Comparison of ENCODE assay signal across 11 cellular contexts in the genomic region with DNA sequence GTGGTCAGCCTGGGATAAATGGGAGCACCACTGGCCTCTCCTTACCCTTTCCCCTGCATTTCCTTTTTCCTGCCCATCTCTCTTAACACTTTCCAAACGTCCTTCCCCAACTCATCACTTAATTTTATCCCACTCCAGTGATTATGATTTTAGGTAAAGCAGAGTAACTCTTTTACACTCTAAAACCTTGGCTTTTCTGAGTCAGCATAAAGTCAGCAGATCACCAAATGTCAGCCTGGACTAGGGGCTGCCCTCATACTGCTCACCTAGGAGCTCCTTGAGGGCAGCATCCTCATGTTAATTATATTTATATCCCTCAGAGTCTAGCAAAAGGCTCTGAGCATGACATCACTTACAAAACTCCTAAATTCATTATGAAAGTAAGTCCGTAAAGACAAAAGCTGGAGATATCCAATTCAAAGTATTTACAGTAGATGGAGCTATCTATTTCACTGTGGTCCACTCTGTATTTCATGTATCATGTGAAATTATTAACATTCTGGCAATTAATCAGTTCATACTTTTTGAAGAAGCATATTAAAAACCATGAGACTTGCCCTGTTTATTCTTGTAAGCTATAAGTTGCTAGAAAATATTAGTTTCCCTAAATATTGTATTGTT. TPM values are rescaled to one million over a fixed set of nuclear protein-coding genes. Genes with fewer than 3 reads are reported as not detected.
DNase-seq lines count a peak whose midpoint lies in the region; ATAC-seq and TF ChIP-seq lines count a peak whose summit lies in the region.
"Had no signal": no experiment of that assay in that cellular context is flagged by ENCODE, and none has a peak within 500 bp of the region (broad histone marks: within the 10 kb centered on the region; RNA-seq: fewer than 3 reads in every experiment).

No MANE protein-coding gene starts in this region.

- H3K27me3 ChIP-seq in spleen (replicated peaks in 1 of 7) = no peaks in the 10 kb centered on the region

- no peak for TF ChIP-seq POLR2A in spleen (IDR thresholded peaks at IDR 0.05)

- H3K36me3 ChIP-seq in spleen = no peaks in the 10 kb centered on the region

- H3K4me3 ChIP-seq in astrocyte of the spinal cord (ENCODE audit: low read depth, low read length) (no peak overlapping the region), spleen (no peak overlapping the region)

- peak; percentile 12 for DNase-seq in NOMO-1 treated with DMSO at 0.1 percent for 48 hours (lab: John Stamatoyannopoulos, UW; ENCODE audit: unreplicated experiment)
- no peak for DNase-seq in NOMO-1 (lab: John Stamatoyannopoulos, UW; ENCODE audit: unreplicated experiment in 2 of 2)
- peak; percentile 25 for DNase-seq in astrocyte of the spinal cord (ENCODE audit: low read depth, low spot score)
- DNase-seq in left ventricle myocardium superior = no peak
- DNase-seq in spleen = no peak
- no peak for DNase-seq in activated CD8-positive, alpha-beta memory T cell treated with anti-CD3 and anti-CD28 coated beads, Interleukin-2, amount 50 U/mL, for 48 hours
- DNase-seq in HCEC 1CT = no peak
- DNase-seq: erythroblast; naive thymus-derived CD8-positive, alpha-beta T cell; trophoblast cell had no signal

- ATAC-seq in left ventricle myocardium superior (peak; percentile 12), GM21576 (IDR thresholded peaks at IDR 0.05; ENCODE audit: unreplicated experiment) (no peak)
- ATAC-seq: naive thymus-derived CD8-positive, alpha-beta T cell had no signal

- H3K27ac ChIP-seq in spleen = peak overlapping the region in 5 of 8 donors; percentile 11 to 79 (median 71)

- intact Hi-C loops in left ventricle myocardium superior (cut with micrococcal nuclease) (no loop called here), spleen (cut with DNase I; ENCODE audit: low total_unique reads) (no loop called here)

- H3K9me3 ChIP-seq in spleen = no peaks in the 10 kb centered on the region

- TF ChIP-seq CTCF in astrocyte of the spinal cord (IDR thresholded peaks at IDR 0.05; ENCODE audit: low read depth, low read length) (peak; percentile 34), spleen (IDR thresholded peaks at IDR 0.05 in 8 of 11, conservative IDR thresholded peaks at IDR 0.05 in 3 of 11) (peak in 1 of 11 experiments; percentile 21)

- peaks cover 0 to 28% (median 7%) of the 10 kb centered on the region in 6 donors for H3K4me1 ChIP-seq in spleen

- in situ Hi-C loops in astrocyte of the spinal cord (cut with HindIII; ENCODE audit: low sequenced_read_pairs) = no loop called here

- WGBS in spleen, 5 donors = 18 to 65% (median 32%) methylated on average over 2 of the region's 2 CpGs

RNA-seq across cellular contexts. Expression of gene DICER1, which starts 17.0 kb away (rescaled TPM):
- 23.2 TPM for total RNA-seq in left ventricle myocardium superior
- 100 to 1,000 TPM in 1 of 7 donors, 10 to 100 TPM in 6; 61.1 to 124 (median 91.9) TPM for total RNA-seq in spleen
- 10 to 100 TPM in 1 of 3 donors, 1 to 10 TPM in 2; 7.1 to 10.3 (median 8.3) TPM for polyA plus RNA-seq in spleen

Comparison
In these comparisons a context has a peak if more than half of its experiments do, and no peak if none do; other contexts are left out.
1. DNase-seq: peak in NOMO-1 treated with DMSO at 0.1 percent for 48 hours (single experiment) and astrocyte of the spinal cord (single experiment); none in NOMO-1 (0 of 2), left ventricle myocardium superior (single experiment), spleen (single experiment), activated CD8-positive, alpha-beta memory T cell treated with anti-CD3 and anti-CD28 coated beads, Interleukin-2, amount 50 U/mL, for 48 hours (single experiment) and HCEC 1CT (single experiment).